In the genomic region with DNA sequence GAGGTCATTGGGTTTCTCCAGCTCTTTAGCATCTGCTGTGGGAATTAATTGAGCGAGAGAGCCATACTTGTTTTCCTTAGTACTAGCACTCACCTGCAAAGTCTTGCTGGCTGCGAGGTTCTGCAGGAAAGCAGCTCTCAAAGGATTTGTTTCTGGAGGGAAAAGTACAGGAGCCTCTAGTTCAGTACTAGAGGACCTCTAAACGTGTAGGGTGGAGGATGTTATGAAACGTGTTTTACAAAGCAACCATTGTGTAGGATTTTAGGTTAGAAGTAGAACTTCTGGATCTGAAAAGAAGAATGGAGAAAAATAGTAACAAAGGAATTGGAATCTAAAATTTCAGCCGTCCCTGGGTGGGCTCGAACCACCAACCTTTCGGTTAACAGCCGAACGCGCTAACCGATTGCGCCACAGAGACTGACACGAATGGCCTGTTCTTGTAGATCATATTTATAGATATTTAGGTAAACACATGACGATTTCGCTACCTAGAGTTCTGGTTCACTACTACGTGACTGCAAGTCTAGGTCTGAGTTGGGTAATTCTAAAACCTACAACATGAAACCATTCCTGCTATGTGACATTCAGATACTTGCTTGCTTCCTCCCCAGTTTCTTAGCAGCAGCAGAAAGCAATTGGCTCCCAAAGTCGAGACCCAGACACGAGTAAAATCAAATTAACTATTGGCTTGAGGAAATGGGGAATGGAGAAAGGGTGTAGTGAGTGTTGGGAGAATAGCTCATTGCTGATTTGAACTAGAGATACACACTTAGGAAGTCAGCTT, we compare ENCODE assay signal across 1 cellular context.
TF ChIP-seq lines count a peak whose summit lies in the region.

No MANE protein-coding gene starts in this region.

TF ChIP-seq in HepG2, 621 proteins besides CTCF, POLR2A, EP300 and RAD21 (continued from another document and continues in another):
- TF ChIP-seq SOX5 (CRISPR knock-in tag; IDR thresholded peaks at IDR 0.05; ENCODE audit: borderline replicate concordance) = 0 out of 2 replicates have a peak, but pooled peaks have one; percentile 17
- TF ChIP-seq, protein P1, sequence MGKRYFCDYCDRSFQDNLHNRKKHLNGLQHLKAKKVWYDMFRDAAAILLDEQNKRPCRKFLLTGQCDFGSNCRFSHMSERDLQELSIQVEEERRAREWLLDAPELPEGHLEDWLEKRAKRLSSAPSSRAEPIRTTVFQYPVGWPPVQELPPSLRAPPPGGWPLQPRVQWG (CRISPR knock-in tag; IDR thresholded peaks at IDR 0.05; ENCODE audit: borderline replicate concordance, low read depth) = no peak
- TF ChIP-seq, protein P2, sequence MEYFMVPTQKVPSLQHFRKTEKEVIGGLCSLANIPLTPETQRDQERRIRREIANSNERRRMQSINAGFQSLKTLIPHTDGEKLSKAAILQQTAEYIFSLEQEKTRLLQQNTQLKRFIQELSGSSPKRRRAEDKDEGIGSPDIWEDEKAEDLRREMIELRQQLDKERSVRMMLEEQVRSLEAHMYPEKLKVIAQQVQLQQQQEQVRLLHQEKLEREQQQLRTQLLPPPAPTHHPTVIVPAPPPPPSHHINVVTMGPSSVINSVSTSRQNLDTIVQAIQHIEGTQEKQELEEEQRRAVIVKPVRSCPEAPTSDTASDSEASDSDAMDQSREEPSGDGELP (IDR thresholded peaks at IDR 0.05; ENCODE audit: borderline replicate concordance, low read depth) = peak; percentile 23; the same call in 1 of the 2 replicates
- 0 out of 2 replicates have a peak, but pooled peaks have one; percentile 22 for TF ChIP-seq ZNF136 (CRISPR knock-in tag; IDR thresholded peaks at IDR 0.05; ENCODE audit: low read depth)
- TF ChIP-seq, protein P3, sequence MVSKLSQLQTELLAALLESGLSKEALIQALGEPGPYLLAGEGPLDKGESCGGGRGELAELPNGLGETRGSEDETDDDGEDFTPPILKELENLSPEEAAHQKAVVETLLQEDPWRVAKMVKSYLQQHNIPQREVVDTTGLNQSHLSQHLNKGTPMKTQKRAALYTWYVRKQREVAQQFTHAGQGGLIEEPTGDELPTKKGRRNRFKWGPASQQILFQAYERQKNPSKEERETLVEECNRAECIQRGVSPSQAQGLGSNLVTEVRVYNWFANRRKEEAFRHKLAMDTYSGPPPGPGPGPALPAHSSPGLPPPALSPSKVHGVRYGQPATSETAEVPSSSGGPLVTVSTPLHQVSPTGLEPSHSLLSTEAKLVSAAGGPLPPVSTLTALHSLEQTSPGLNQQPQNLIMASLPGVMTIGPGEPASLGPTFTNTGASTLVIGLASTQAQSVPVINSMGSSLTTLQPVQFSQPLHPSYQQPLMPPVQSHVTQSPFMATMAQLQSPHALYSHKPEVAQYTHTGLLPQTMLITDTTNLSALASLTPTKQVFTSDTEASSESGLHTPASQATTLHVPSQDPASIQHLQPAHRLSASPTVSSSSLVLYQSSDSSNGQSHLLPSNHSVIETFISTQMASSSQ (IDR thresholded peaks at IDR 0.05; ENCODE audit: low read depth) = 0 out of 2 replicates have a peak, but pooled peaks have one; percentile 45
- TF ChIP-seq, protein P3 (CRISPR knock-in tag; IDR thresholded peaks at IDR 0.05; ENCODE audit: borderline replicate concordance) = no peak
- TF ChIP-seq ZNF460 (CRISPR knock-in tag; IDR thresholded peaks at IDR 0.05; ENCODE audit: borderline replicate concordance) = no peak
- TF ChIP-seq RXRB (CRISPR knock-in tag; IDR thresholded peaks at IDR 0.05; ENCODE audit: borderline replicate concordance) = peak; percentile 53; the same call in 1 of the 2 replicates
- 0 out of 2 replicates have a peak, but pooled peaks have one; percentile 17 for TF ChIP-seq MIXL1 (CRISPR knock-in tag; IDR thresholded peaks at IDR 0.05)
- TF ChIP-seq, protein P4, sequence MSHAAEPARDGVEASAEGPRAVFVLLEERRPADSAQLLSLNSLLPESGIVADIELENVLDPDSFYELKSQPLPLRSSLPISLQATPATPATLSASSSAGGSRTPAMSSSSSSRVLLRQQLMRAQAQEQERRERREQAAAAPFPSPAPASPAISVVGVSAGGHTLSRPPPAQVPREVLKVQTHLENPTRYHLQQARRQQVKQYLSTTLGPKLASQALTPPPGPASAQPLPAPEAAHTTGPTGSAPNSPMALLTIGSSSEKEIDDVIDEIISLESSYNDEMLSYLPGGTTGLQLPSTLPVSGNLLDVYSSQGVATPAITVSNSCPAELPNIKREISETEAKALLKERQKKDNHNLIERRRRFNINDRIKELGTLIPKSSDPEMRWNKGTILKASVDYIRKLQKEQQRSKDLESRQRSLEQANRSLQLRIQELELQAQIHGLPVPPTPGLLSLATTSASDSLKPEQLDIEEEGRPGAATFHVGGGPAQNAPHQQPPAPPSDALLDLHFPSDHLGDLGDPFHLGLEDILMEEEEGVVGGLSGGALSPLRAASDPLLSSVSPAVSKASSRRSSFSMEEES (CRISPR knock-in tag; IDR thresholded peaks at IDR 0.05) = no peak
- TF ChIP-seq FOSL2 (CRISPR knock-in tag; IDR thresholded peaks at IDR 0.05) = 0 out of 2 replicates have a peak, but pooled peaks have one; percentile 24
- no peak for TF ChIP-seq ZNF383 (CRISPR knock-in tag; IDR thresholded peaks at IDR 0.05; ENCODE audit: borderline replicate concordance)
- TF ChIP-seq ZNF501 (CRISPR knock-in tag; IDR thresholded peaks at IDR 0.05) = peak; percentile 19; the same call in 1 of the 2 replicates
- TF ChIP-seq GLI4 (CRISPR knock-in tag; IDR thresholded peaks at IDR 0.05; ENCODE audit: borderline replicate concordance) = 0 out of 2 replicates have a peak, but pooled peaks have one; percentile 13
- TF ChIP-seq KDM5B (CRISPR knock-in tag; IDR thresholded peaks at IDR 0.05; ENCODE audit: borderline replicate concordance) = no peak
- peak; percentile 38; the same call in 1 of the 2 replicates for TF ChIP-seq NCOR1 (IDR thresholded peaks at IDR 0.05; ENCODE audit: borderline replicate concordance, low read length)
- no peak for TF ChIP-seq ZSCAN21 (CRISPR knock-in tag; IDR thresholded peaks at IDR 0.05; ENCODE audit: borderline replicate concordance)
- no peak for TF ChIP-seq ZFP36L1 (CRISPR knock-in tag; IDR thresholded peaks at IDR 0.05)
- peak in 1 of 2 experiments; percentile 77; a peak in 1 of 4 replicates for TF ChIP-seq KLF16 (CRISPR knock-in tag; IDR thresholded peaks at IDR 0.05)
- no peak for TF ChIP-seq HOXD1 (CRISPR knock-in tag; IDR thresholded peaks at IDR 0.05)
- peak; percentile 80; the same call in 1 of the 2 replicates for TF ChIP-seq HOXA5 (CRISPR knock-in tag; IDR thresholded peaks at IDR 0.05)
- TF ChIP-seq, protein P5, sequence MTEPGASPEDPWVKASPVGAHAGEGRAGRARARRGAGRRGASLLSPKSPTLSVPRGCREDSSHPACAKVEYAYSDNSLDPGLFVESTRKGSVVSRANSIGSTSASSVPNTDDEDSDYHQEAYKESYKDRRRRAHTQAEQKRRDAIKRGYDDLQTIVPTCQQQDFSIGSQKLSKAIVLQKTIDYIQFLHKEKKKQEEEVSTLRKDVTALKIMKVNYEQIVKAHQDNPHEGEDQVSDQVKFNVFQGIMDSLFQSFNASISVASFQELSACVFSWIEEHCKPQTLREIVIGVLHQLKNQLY (CRISPR knock-in tag; IDR thresholded peaks at IDR 0.05) = no peak
- TF ChIP-seq, protein P6, sequence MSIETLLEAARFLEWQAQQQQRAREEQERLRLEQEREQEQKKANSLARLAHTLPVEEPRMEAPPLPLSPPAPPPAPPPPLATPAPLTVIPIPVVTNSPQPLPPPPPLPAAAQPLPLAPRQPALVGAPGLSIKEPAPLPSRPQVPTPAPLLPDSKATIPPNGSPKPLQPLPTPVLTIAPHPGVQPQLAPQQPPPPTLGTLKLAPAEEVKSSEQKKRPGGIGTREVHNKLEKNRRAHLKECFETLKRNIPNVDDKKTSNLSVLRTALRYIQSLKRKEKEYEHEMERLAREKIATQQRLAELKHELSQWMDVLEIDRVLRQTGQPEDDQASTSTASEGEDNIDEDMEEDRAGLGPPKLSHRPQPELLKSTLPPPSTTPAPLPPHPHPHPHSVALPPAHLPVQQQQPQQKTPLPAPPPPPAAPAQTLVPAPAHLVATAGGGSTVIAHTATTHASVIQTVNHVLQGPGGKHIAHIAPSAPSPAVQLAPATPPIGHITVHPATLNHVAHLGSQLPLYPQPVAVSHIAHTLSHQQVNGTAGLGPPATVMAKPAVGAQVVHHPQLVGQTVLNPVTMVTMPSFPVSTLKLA (IDR thresholded peaks at IDR 0.05) = no peak
- TF ChIP-seq BRCA1 (CRISPR knock-in tag; IDR thresholded peaks at IDR 0.05) = no peak
- no peak for TF ChIP-seq ZNF781 (CRISPR knock-in tag; IDR thresholded peaks at IDR 0.05; ENCODE audit: borderline replicate concordance, not compliant biosample characterization)
- TF ChIP-seq KLF12 (CRISPR knock-in tag; IDR thresholded peaks at IDR 0.05; ENCODE audit: borderline replicate concordance) = no peak
- TF ChIP-seq TOPORS (CRISPR knock-in tag; IDR thresholded peaks at IDR 0.05) = 0 out of 2 replicates have a peak, but pooled peaks have one; percentile 48
- peak; percentile 24; the same call in 1 of the 2 replicates for TF ChIP-seq ZNF350 (CRISPR knock-in tag; IDR thresholded peaks at IDR 0.05; ENCODE audit: borderline replicate concordance, low read depth)
- TF ChIP-seq PHF21A (CRISPR knock-in tag; IDR thresholded peaks at IDR 0.05) = peak; percentile 49; the same call in 1 of the 2 replicates
- TF ChIP-seq CEBPB (IDR thresholded peaks at IDR 0.05; ENCODE audit: borderline replicate concordance, low read depth, low read length) = peak; percentile 85
- no peak for TF ChIP-seq POLR2AphosphoS2 (IDR thresholded peaks at IDR 0.05; ENCODE audit: low read depth, low read length)
- TF ChIP-seq FOXJ3 (CRISPR knock-in tag; IDR thresholded peaks at IDR 0.05; ENCODE audit: borderline replicate concordance) = peak; percentile 57; the same call in 1 of the 2 replicates
- TF ChIP-seq, protein P7, sequence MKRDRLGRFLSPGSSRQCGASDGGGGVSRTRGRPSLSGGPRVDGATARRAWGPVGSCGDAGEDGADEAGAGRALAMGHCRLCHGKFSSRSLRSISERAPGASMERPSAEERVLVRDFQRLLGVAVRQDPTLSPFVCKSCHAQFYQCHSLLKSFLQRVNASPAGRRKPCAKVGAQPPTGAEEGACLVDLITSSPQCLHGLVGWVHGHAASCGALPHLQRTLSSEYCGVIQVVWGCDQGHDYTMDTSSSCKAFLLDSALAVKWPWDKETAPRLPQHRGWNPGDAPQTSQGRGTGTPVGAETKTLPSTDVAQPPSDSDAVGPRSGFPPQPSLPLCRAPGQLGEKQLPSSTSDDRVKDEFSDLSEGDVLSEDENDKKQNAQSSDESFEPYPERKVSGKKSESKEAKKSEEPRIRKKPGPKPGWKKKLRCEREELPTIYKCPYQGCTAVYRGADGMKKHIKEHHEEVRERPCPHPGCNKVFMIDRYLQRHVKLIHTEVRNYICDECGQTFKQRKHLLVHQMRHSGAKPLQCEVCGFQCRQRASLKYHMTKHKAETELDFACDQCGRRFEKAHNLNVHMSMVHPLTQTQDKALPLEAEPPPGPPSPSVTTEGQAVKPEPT (CRISPR knock-in tag; IDR thresholded peaks at IDR 0.05; ENCODE audit: low read depth) = no peak
- 0 out of 2 replicates have a peak, but pooled peaks have one; percentile 19 for TF ChIP-seq ZNF629 (CRISPR knock-in tag; conservative IDR thresholded peaks at IDR 0.05)
- TF ChIP-seq ZNF264 (CRISPR knock-in tag; IDR thresholded peaks at IDR 0.05) = peak; percentile 24; the same call in 1 of the 2 replicates
- TF ChIP-seq FOXA1 (IDR thresholded peaks at IDR 0.05) = no peak
- TF ChIP-seq FOXA1 (CRISPR knock-in tag; IDR thresholded peaks at IDR 0.05) = peak; percentile 83
- TF ChIP-seq CBX2 (IDR thresholded peaks at IDR 0.05; ENCODE audit: low read depth, low read length) = no peak
- TF ChIP-seq CBX2 (CRISPR knock-in tag; IDR thresholded peaks at IDR 0.05; ENCODE audit: low read depth) = 0 out of 2 replicates have a peak, but pooled peaks have one; percentile 56
- TF ChIP-seq ZNF761 (CRISPR knock-in tag; conservative IDR thresholded peaks at IDR 0.05) = 0 out of 2 replicates have a peak, but pooled peaks have one; percentile 13
- TF ChIP-seq, protein P8, sequence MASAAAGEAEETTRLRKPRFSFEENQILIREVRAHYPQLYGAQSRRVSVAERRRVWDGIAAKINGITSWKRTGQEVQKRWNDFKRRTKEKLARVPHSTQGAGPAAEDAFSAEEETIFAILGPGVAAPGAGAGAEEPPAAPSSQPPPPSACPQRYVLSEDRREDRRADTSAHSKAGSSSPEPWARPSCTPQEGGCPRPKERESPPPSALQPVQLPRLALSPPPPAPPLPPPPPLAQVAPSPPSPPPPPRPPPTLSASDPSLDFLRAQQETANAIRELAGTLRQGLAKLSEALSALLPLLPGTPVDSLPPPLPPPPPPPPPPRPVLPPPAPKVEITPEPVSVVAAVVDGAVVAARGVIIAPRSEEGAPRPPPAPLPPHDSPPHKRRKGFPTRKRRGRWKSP (CRISPR knock-in tag; IDR thresholded peaks at IDR 0.05) = peak; percentile 96
- TF ChIP-seq, protein P9, sequence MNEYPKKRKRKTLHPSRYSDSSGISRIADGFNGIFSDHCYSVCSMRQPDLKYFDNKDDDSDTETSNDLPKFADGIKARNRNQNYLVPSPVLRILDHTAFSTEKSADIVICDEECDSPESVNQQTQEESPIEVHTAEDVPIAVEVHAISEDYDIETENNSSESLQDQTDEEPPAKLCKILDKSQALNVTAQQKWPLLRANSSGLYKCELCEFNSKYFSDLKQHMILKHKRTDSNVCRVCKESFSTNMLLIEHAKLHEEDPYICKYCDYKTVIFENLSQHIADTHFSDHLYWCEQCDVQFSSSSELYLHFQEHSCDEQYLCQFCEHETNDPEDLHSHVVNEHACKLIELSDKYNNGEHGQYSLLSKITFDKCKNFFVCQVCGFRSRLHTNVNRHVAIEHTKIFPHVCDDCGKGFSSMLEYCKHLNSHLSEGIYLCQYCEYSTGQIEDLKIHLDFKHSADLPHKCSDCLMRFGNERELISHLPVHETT (CRISPR knock-in tag; conservative IDR thresholded peaks at IDR 0.05) = no peak
- TF ChIP-seq FOXA3 (CRISPR knock-in tag; IDR thresholded peaks at IDR 0.05) = peak; percentile 91
- TF ChIP-seq NR3C1 (CRISPR knock-in tag; IDR thresholded peaks at IDR 0.05) = no peak
- TF ChIP-seq, protein P10, sequence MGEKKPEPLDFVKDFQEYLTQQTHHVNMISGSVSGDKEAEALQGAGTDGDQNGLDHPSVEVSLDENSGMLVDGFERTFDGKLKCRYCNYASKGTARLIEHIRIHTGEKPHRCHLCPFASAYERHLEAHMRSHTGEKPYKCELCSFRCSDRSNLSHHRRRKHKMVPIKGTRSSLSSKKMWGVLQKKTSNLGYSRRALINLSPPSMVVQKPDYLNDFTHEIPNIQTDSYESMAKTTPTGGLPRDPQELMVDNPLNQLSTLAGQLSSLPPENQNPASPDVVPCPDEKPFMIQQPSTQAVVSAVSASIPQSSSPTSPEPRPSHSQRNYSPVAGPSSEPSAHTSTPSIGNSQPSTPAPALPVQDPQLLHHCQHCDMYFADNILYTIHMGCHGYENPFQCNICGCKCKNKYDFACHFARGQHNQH (CRISPR knock-in tag; IDR thresholded peaks at IDR 0.05) = peak; percentile 78; the same call in 1 of the 2 replicates
- TF ChIP-seq ERF (CRISPR knock-in tag; IDR thresholded peaks at IDR 0.05) = peak; percentile 61; the same call in 1 of the 2 replicates
